Comparison of ENCODE assay signal across 9 cellular contexts in genomic region chr5:102681403-102681983, GRCh38.
DNase-seq lines count a peak whose midpoint lies in the region; ATAC-seq, FAIRE-seq and TF ChIP-seq lines count a peak whose summit lies in the region.
"Had no signal": no experiment of that assay in that cellular context is flagged by ENCODE, and none has a peak within 500 bp of the region (broad histone marks: within the 10 kb centered on the region; RNA-seq: fewer than 3 reads in every experiment).

No MANE protein-coding gene starts in this region.

- no peaks in the 10 kb centered on the region for H3K4me1 ChIP-seq in H1 (replicated peaks in 1 of 4; ENCODE audit: control insufficient read depth in 3 of 4, insufficient read depth in 4 of 4, low read length in 3 of 4)

- CTCF ChIA-PET in activated CD4-positive, alpha-beta memory T cell treated with anti-CD3 and anti-CD28 coated beads for 36 hours (lab: Charles Lee), result interaction anchor here (0.6 to 2.8 kb wide), 47 partner anchors 9 to 543 kb away, joined by 3 to 27 read pairs (median 5); partner anchors contain the start of genes GIN1 and PPIP5K2
- CTCF ChIA-PET in H1 (lab: Charles Lee; ENCODE audit: partially characterized antibody), result interaction anchor here (0.6 to 2.9 kb wide), 55 partner anchors 10 to 924 kb away, joined by 3 to 22 read pairs (median 4); partner anchors contain the start of genes PAM and PPIP5K2

- H4K5ac ChIP-seq in H1 (ENCODE audit: insufficient read length, low read depth, low read length), result no peak overlapping the region

- peak; percentile 89 to 92 for TF ChIP-seq RAD21 in H1 (IDR thresholded peaks at IDR 0.05 in 1 of 2, conservative IDR thresholded peaks at IDR 0.05 in 1 of 2; ENCODE audit: low read depth in 2 of 2, low read length in 2 of 2)

- H4K8ac ChIP-seq in H1 (ENCODE audit: extremely low read depth, insufficient read depth, low read length), result no peak overlapping the region

- no peak overlapping the region for H2BK20ac ChIP-seq in H1 (ENCODE audit: low read length)

- intact Hi-C loops in activated CD4-positive, alpha-beta memory T cell treated with anti-CD3 and anti-CD28 coated beads for 36 hours (cut with micrococcal nuclease), result loop anchor here (1.0 to 5.0 kb wide), 6 partner anchors 96 to 543 kb away; no protein-coding TSS in a partner anchor

- no peaks in the 10 kb centered on the region for H3K79me1 ChIP-seq in H1 (ENCODE audit: low read depth, low read length)

- H3K4me1 Mint-ChIP-seq in activated CD4-positive, alpha-beta memory T cell treated with anti-CD3 and anti-CD28 coated beads for 36 hours (ENCODE audit: low read depth), result no peaks in the 10 kb centered on the region
- H3K4me1 Mint-ChIP-seq in stimulated activated effector memory CD8-positive, alpha-beta T cell treated with anti-CD3 and anti-CD28 coated beads, Interleukin-12 subunit alpha, Interleukin-12 subunit beta, amount 100 ng/mL, for 72 hours, result no peaks in the 10 kb centered on the region
- H3K4me1 Mint-ChIP-seq: activated naive CD4-positive, alpha-beta T cell treated with anti-CD3 and anti-CD28 coated beads, Interleukin-2, amount 50 U/mL, for 24 hours had no signal

- no peak overlapping the region for H3K9ac ChIP-seq in H1 (replicated peaks in 1 of 4; ENCODE audit: extremely low read depth in 1 of 4, low read depth in 3 of 4, low read length in 3 of 4)

- H2BK15ac ChIP-seq in H1 (ENCODE audit: low read length), result no peak overlapping the region

- H3K4ac ChIP-seq in H1 (replicated peaks; ENCODE audit: insufficient read length, low read depth, low read length), result no peak overlapping the region

- H3K27me3 ChIP-seq in H1 (replicated peaks in 1 of 4; ENCODE audit: control insufficient read depth in 3 of 4, extremely low read depth in 1 of 4, insufficient read depth in 3 of 4, low read length in 3 of 4), result no peaks in the 10 kb centered on the region

- no peak overlapping the region for H3K27ac Mint-ChIP-seq in activated CD4-positive, alpha-beta memory T cell treated with anti-CD3 and anti-CD28 coated beads for 36 hours
- H3K27ac Mint-ChIP-seq in stimulated activated effector memory CD8-positive, alpha-beta T cell treated with anti-CD3 and anti-CD28 coated beads, Interleukin-12 subunit alpha, Interleukin-12 subunit beta, amount 100 ng/mL, for 72 hours, result no peak overlapping the region
- H3K27ac Mint-ChIP-seq: activated naive CD4-positive, alpha-beta T cell treated with anti-CD3 and anti-CD28 coated beads, Interleukin-2, amount 50 U/mL, for 24 hours had no signal

- H3K18ac ChIP-seq in H1 (ENCODE audit: extremely low read depth, low read length), result no peak overlapping the region

- no peak overlapping the region for H2AK5ac ChIP-seq in H1 (ENCODE audit: low read depth, low read length)

- no peaks in the 10 kb centered on the region for H3K9me3 Mint-ChIP-seq in activated CD4-positive, alpha-beta memory T cell treated with anti-CD3 and anti-CD28 coated beads for 36 hours
- H3K9me3 Mint-ChIP-seq in stimulated activated effector memory CD8-positive, alpha-beta T cell treated with anti-CD3 and anti-CD28 coated beads, Interleukin-12 subunit alpha, Interleukin-12 subunit beta, amount 100 ng/mL, for 72 hours, result no peaks in the 10 kb centered on the region
- H3K9me3 Mint-ChIP-seq: activated naive CD4-positive, alpha-beta T cell treated with anti-CD3 and anti-CD28 coated beads, Interleukin-2, amount 50 U/mL, for 24 hours had no signal

- no peak for TF ChIP-seq EP300 in H1 (IDR thresholded peaks at IDR 0.05; ENCODE audit: borderline replicate concordance in 1 of 2, low read depth in 2 of 2, low read length in 2 of 2)

- peak; percentile 84 for FAIRE-seq in H1 (lab: Jason Lieb, UNC)

- POLR2A ChIA-PET in activated CD4-positive, alpha-beta memory T cell treated with anti-CD3 and anti-CD28 coated beads for 36 hours (lab: Charles Lee), result no interaction called here
- POLR2A ChIA-PET in H1 (lab: Charles Lee; ENCODE audit: partially characterized antibody), result no interaction called here

- H3K27ac ChIP-seq in H1 (ENCODE audit: low read depth, low read length), result no peak overlapping the region

- H4K91ac ChIP-seq in H1 (replicated peaks; ENCODE audit: insufficient read length, low read length), result no peak overlapping the region

- H3K23ac ChIP-seq in H1 (ENCODE audit: insufficient read length), result no peak overlapping the region

- no peak overlapping the region for H3K4me3 Mint-ChIP-seq in activated CD4-positive, alpha-beta memory T cell treated with anti-CD3 and anti-CD28 coated beads for 36 hours
- H3K4me3 Mint-ChIP-seq in stimulated activated effector memory CD8-positive, alpha-beta T cell treated with anti-CD3 and anti-CD28 coated beads, Interleukin-12 subunit alpha, Interleukin-12 subunit beta, amount 100 ng/mL, for 72 hours, result no peak overlapping the region
- H3K4me3 Mint-ChIP-seq: activated naive CD4-positive, alpha-beta T cell treated with anti-CD3 and anti-CD28 coated beads, Interleukin-2, amount 50 U/mL, for 24 hours had no signal

- H3K4me3 ChIP-seq in H1 (ENCODE audit: extremely low read depth in 1 of 4, insufficient read depth in 2 of 4, low read depth in 3 of 4, low read length in 4 of 4), result no peak overlapping the region

- no peaks in the 10 kb centered on the region for H3K79me2 ChIP-seq in H1 (ENCODE audit: control insufficient read depth in 1 of 2, insufficient read depth in 2 of 2, low read length in 2 of 2)

- H2BK120ac ChIP-seq in H1 (replicated peaks; ENCODE audit: low read depth, low read length), result no peak overlapping the region

- no peak overlapping the region for H2BK5ac ChIP-seq in H1 (ENCODE audit: low read depth, low read length)

- no peaks in the 10 kb centered on the region for H3K36me3 ChIP-seq in H1 (ENCODE audit: control insufficient read depth in 2 of 4, insufficient read depth in 4 of 4, low read length in 3 of 4)

- H4K20me1 ChIP-seq in H1 (replicated peaks in 1 of 2; ENCODE audit: control insufficient read depth in 1 of 2, insufficient read depth in 2 of 2, low read length in 2 of 2), result no peaks in the 10 kb centered on the region

- H3K36me3 Mint-ChIP-seq in activated CD4-positive, alpha-beta memory T cell treated with anti-CD3 and anti-CD28 coated beads for 36 hours, result no peaks in the 10 kb centered on the region
- H3K36me3 Mint-ChIP-seq in stimulated activated effector memory CD8-positive, alpha-beta T cell treated with anti-CD3 and anti-CD28 coated beads, Interleukin-12 subunit alpha, Interleukin-12 subunit beta, amount 100 ng/mL, for 72 hours, result no peaks in the 10 kb centered on the region
- H3K36me3 Mint-ChIP-seq: activated naive CD4-positive, alpha-beta T cell treated with anti-CD3 and anti-CD28 coated beads, Interleukin-2, amount 50 U/mL, for 24 hours had no signal

- H3K14ac ChIP-seq in H1 (ENCODE audit: insufficient read length), result no peak overlapping the region

- no peak overlapping the region for H2AFZ ChIP-seq in H1 (ENCODE audit: low read length)

- H3K9me3 ChIP-seq in H1 (ENCODE audit: insufficient read depth in 2 of 2, low read depth in 1 of 2, low read length in 1 of 2), result no peaks in the 10 kb centered on the region

- no peak overlapping the region for H3K4me2 ChIP-seq in H1 (ENCODE audit: insufficient read depth in 1 of 2, low read depth in 2 of 2, low read length in 2 of 2)

- DNase-seq in COLO829 (ENCODE audit: low spot score) (peak; percentile 27), NCI-H748 (lab: John Stamatoyannopoulos, UW; ENCODE audit: unreplicated experiment) (peak; percentile 88), H1 (ENCODE audit: low read depth in 1 of 2, low spot score in 2 of 2) (peak; percentile 2 to 79), middle frontal gyrus (ENCODE audit: extremely low spot score, low spot score) (peak; percentile 41)
- peak; percentile 76 for DNase-seq in activated CD4-positive, alpha-beta memory T cell treated with anti-CD3 and anti-CD28 coated beads for 36 hours
- DNase-seq in stimulated activated effector memory CD8-positive, alpha-beta T cell treated with anti-CD3 and anti-CD28 coated beads, Interleukin-12 subunit alpha, Interleukin-12 subunit beta, amount 100 ng/mL, for 72 hours (ENCODE audit: low spot score in 2 of 2), result peak; percentile 36 to 73

- H2BK12ac ChIP-seq in H1 (ENCODE audit: low read depth, low read length), result no peak overlapping the region

- no peaks in the 10 kb centered on the region for H3K27me3 Mint-ChIP-seq in activated CD4-positive, alpha-beta memory T cell treated with anti-CD3 and anti-CD28 coated beads for 36 hours

- ATAC-seq in GM19452 (IDR thresholded peaks at IDR 0.05; ENCODE audit: unreplicated experiment), result peak; percentile 89
- peak; percentile 94 for ATAC-seq in HG03520 (IDR thresholded peaks at IDR 0.05; ENCODE audit: unreplicated experiment)
- ATAC-seq in stimulated activated effector memory CD8-positive, alpha-beta T cell treated with anti-CD3 and anti-CD28 coated beads, Interleukin-12 subunit alpha, Interleukin-12 subunit beta, amount 100 ng/mL, for 72 hours, result peak; percentile 77

- no peak overlapping the region for H3K56ac ChIP-seq in H1 (replicated peaks; ENCODE audit: insufficient read length, low read depth, low read length)

- TF ChIP-seq CTCF in H1 (IDR thresholded peaks at IDR 0.05; ENCODE audit: control extremely low read depth in 1 of 3, insufficient read depth in 1 of 3, low read depth in 1 of 3, low read length in 3 of 3), result peak; percentile 73 to 89 (median 81)

- 54% methylated on average over 2 of the region's 2 CpGs; no CpG with 5 or more reads in 1 of the 2 experiments for WGBS in H1 (ENCODE audit: extremely low coverage in 1 of 2, insufficient coverage in 1 of 2, insufficient read length in 1 of 2, insufficient replicate concordance in 2 of 2, low coverage in 1 of 2, low lambda C conversion rate in 2 of 2, missing lambda C conversion rate in 1 of 2), 2 experiments

- TF ChIP-seq POLR2A in H1 (IDR thresholded peaks at IDR 0.05; ENCODE audit: control extremely low read depth in 1 of 2, low read depth in 2 of 2, low read length in 2 of 2), result no peak

- H3K23me2 ChIP-seq in H1 (ENCODE audit: low read depth, low read length), result no peaks in the 10 kb centered on the region

TF ChIP-seq in H1, 55 proteins besides CTCF, POLR2A, EP300 and RAD21:
- TF ChIP-seq BCL11A (IDR thresholded peaks at IDR 0.05; ENCODE audit: low read depth in 2 of 2, low read length in 2 of 2) (no peak), MAFK (IDR thresholded peaks at IDR 0.05; ENCODE audit: low read depth, low read length) (0 out of 2 replicates have a peak, but pooled peaks have one; percentile 6)

Comparison
In these comparisons a context has a peak if more than half of its experiments do, and no peak if none do; other contexts are left out.
1. DNase-seq: peak in every context shown above with its lines; median percentile 88 in NCI-H748; 76 in activated CD4-positive, alpha-beta memory T cell treated with anti-CD3 and anti-CD28 coated beads for 36 hours; 54 in stimulated activated effector memory CD8-positive, alpha-beta T cell treated with anti-CD3 and anti-CD28 coated beads, Interleukin-12 subunit alpha, Interleukin-12 subunit beta, amount 100 ng/mL, for 72 hours; 41 in middle frontal gyrus; 40 in H1; 27 in COLO829.